In the genomic region with DNA sequence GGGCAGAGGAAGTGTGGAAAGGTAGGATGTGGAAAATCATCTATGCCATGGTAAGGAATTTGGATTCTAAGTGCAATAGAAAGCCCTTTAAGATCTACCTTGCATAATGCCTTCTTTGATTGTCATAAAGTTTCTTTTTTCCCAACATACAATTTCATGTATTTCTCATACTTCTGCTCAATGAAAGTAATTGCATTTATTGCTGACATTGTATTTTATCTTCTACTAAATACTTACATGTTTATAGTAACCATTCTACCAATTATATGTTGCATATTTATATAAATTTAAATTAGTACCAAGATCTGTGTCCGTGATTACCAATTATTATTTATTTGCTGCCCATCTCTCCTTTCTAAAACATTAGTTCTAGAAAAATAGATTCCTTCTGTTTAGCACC, we compare ENCODE assay signal across 11 cellular contexts.
"Had no signal": no experiment of that assay in that cellular context is flagged by ENCODE, and none has a peak within 500 bp of the region (broad histone marks: within the 10 kb centered on the region; RNA-seq: fewer than 3 reads in every experiment).

No MANE protein-coding gene starts in this region.

- H3K36me3 ChIP-seq: HAP-1 had no signal

- H3K9ac ChIP-seq: GM23248 had no signal

- DNase-seq: GM23248, GOT3, H7, H9, HCEC 1CT, HFFc6 had no signal

- H3K9me3 ChIP-seq: HAP-1 had no signal

- H3K4me2 ChIP-seq: GM23338 had no signal

- H3K4me3 ChIP-seq: GM23248, GM23338, HAP-1 had no signal

- H3K4me1 ChIP-seq: HAP-1 had no signal

- ATAC-seq: GM23338, HCT116 had no signal

- H3K27ac ChIP-seq: GM23248 had no signal

- H2AFZ ChIP-seq: GM23248, GM23338 had no signal

- FAIRE-seq: H1, H54 had no signal
